10 cellular contexts compared by ENCODE assay signal in genomic region chr19:19261350-19262189, GRCh38. TPM values are rescaled to one million over a fixed set of nuclear protein-coding genes. Genes with fewer than 3 reads are reported as not detected.
DNase-seq lines count a peak whose midpoint lies in the region; ATAC-seq and TF ChIP-seq lines count a peak whose summit lies in the region.
"Had no signal": no experiment of that assay in that cellular context is flagged by ENCODE, and none has a peak within 500 bp of the region (broad histone marks: within the 10 kb centered on the region; RNA-seq: fewer than 3 reads in every experiment).

No MANE protein-coding gene starts in this region.

- TF ChIP-seq CTCF in brain (conservative IDR thresholded peaks at IDR 0.05), result no peak

- peak overlapping the region; percentile 70 to 84 (median 79) for H3K4me3 Mint-ChIP-seq in brain
- peak overlapping the region; percentile 53 to 81 (median 70) for H3K4me3 Mint-ChIP-seq in naive B cell

- H3K36me3 Mint-ChIP-seq in brain, result no peaks in the 10 kb centered on the region
- H3K36me3 Mint-ChIP-seq in naive B cell, result peaks cover 0 to 8% of the 10 kb centered on the region in 2 donors

- peak overlapping the region in 9 of 10 experiments; percentile 32 to 63 (median 47); a peak in 15 of 20 replicates for H3K4me3 ChIP-seq in BLaER1 treated with 17β-estradiol and CSF1 and Interleukin-3, amounts not matched to agents 10 nM and 100 nM

- peaks cover 20 to 48% (median 41%) of the 10 kb centered on the region in 11 experiments for H3K27me3 ChIP-seq in BLaER1 treated with 17β-estradiol and CSF1 and Interleukin-3, amounts not matched to agents 10 nM and 100 nM

- H4K20me1 ChIP-seq in BLaER1 treated with 17β-estradiol and CSF1 and Interleukin-3, amounts not matched to agents 10 nM and 100 nM, result no peaks in the 10 kb centered on the region

- H3K9me3 Mint-ChIP-seq in brain (peaks cover 0 to 4% (median 3%) of the 10 kb centered on the region in 5 experiments), naive B cell (peaks cover 3 to 9% (median 5%) of the 10 kb centered on the region in 7 donors)

- H3K4me2 ChIP-seq in BLaER1 treated with 17β-estradiol and CSF1 and Interleukin-3, amounts not matched to agents 10 nM and 100 nM, result peak overlapping the region; percentile 66 to 97 (median 89)

- DNase-seq in KG1 (lab: John Stamatoyannopoulos, UW) (peak; percentile 10), naive B cell (peak; percentile 46), NCI-H526 (lab: John Stamatoyannopoulos, UW) (no peak)
- DNase-seq in activated CD8-positive, alpha-beta memory T cell treated with anti-CD3 and anti-CD28 coated beads, Interleukin-2, amount 50 U/mL, for 48 hours, result no peak
- DNase-seq: hippocampal formation had no signal

- H3K27me3 Mint-ChIP-seq in brain (peaks cover 36% of the 10 kb centered on the region), naive B cell (peaks cover 32 to 66% (median 48%) of the 10 kb centered on the region in 3 donors)

- peaks cover 0 to 21% (median 14%) of the 10 kb centered on the region in 11 experiments; a peak in 19 of 22 replicates for H3K9me3 ChIP-seq in BLaER1 treated with 17β-estradiol and CSF1 and Interleukin-3, amounts not matched to agents 10 nM and 100 nM (replicated peaks in 1 of 11)

- no peaks in the 10 kb centered on the region for H3K36me3 ChIP-seq in BLaER1 treated with 17β-estradiol and CSF1 and Interleukin-3, amounts not matched to agents 10 nM and 100 nM

- peak overlapping the region; percentile 56 to 87 (median 72); a peak in 21 of 22 replicates for H3K27ac ChIP-seq in BLaER1 treated with 17β-estradiol and CSF1 and Interleukin-3, amounts not matched to agents 10 nM and 100 nM

- ATAC-seq in naive B cell (ENCODE audit: low read depth in 2 of 2), result peak; percentile 79 to 81
- no peak for ATAC-seq in GM19035 (IDR thresholded peaks at IDR 0.05; ENCODE audit: unreplicated experiment)
- no peak for ATAC-seq in HG02970 (IDR thresholded peaks at IDR 0.05; ENCODE audit: low FRiP score, unreplicated experiment)
- ATAC-seq: HepG2 had no signal

- H3K4me1 ChIP-seq in BLaER1 treated with 17β-estradiol and CSF1 and Interleukin-3, amounts not matched to agents 10 nM and 100 nM, result peaks cover 0 to 30% (median 18%) of the 10 kb centered on the region in 10 experiments; a peak in 19 of 20 replicates

- H3K4me1 Mint-ChIP-seq in brain (peaks cover 22% of the 10 kb centered on the region), naive B cell (peaks cover 9 to 21% (median 15%) of the 10 kb centered on the region in 3 donors)

- H3K9ac ChIP-seq in BLaER1 treated with 17β-estradiol and CSF1 and Interleukin-3, amounts not matched to agents 10 nM and 100 nM, result peak overlapping the region; percentile 62 to 78 (median 72); a peak in 21 of 22 replicates

- H3K27ac Mint-ChIP-seq in brain (peak overlapping the region in 3 of 5 experiments; percentile 24 to 87 (median 70)), naive B cell (peak overlapping the region in 3 of 6 donors; percentile 10 to 33 (median 13))

RNA-seq across cellular contexts. Expression of gene TM6SF2, which starts 11.5 kb away (rescaled TPM):
- 0.51 TPM for polyA plus RNA-seq in brain (ENCODE audit: insufficient read depth, low read depth, low replicate concordance)
- polyA plus RNA-seq in naive B cell (ENCODE audit: low read depth in 6 of 6), result not detected

RNA-seq across cellular contexts. Expression of gene NCAN, which starts 49.8 kb away (rescaled TPM):
- polyA plus RNA-seq in brain (ENCODE audit: insufficient read depth, low read depth, low replicate concordance) (37.8 TPM), naive B cell (ENCODE audit: low read depth in 6 of 6) (not detected)
- polyA plus RNA-seq: HepG2 had no signal

RNA-seq across cellular contexts. Expression of gene NR2C2AP, which starts 58.4 kb away (rescaled TPM):
- polyA plus RNA-seq in brain (ENCODE audit: insufficient read depth, low read depth, low replicate concordance) (25.0 TPM), naive B cell (ENCODE audit: low read depth in 6 of 6) (10 to 100 TPM; 25.6 to 38.4 (median 31.4) TPM)

RNA-seq across cellular contexts. Expression of gene SUGP1, which starts 58.7 kb away (rescaled TPM):
- polyA plus RNA-seq in brain (ENCODE audit: insufficient read depth, low read depth, low replicate concordance), result 52.3 TPM
- polyA plus RNA-seq in naive B cell (ENCODE audit: low read depth in 6 of 6), result 10 to 100 TPM; 22.8 to 45.7 (median 26.5) TPM

RNA-seq across cellular contexts. Expression of gene MAU2, which starts 59.1 kb away (rescaled TPM):
- polyA plus RNA-seq in brain (ENCODE audit: insufficient read depth, low read depth, low replicate concordance) (26.9 TPM), naive B cell (ENCODE audit: low read depth in 6 of 6) (10 to 100 TPM; 17.6 to 39.9 (median 24.2) TPM)

Comparison
In these comparisons a context has a peak if more than half of its experiments do, and no peak if none do; other contexts are left out.
1. DNase-seq: peak in KG1 (single experiment) and naive B cell (single experiment); none in activated CD8-positive, alpha-beta memory T cell treated with anti-CD3 and anti-CD28 coated beads, Interleukin-2, amount 50 U/mL, for 48 hours (single experiment) and NCI-H526 (0 of 2).
2. ATAC-seq: peak in naive B cell (2 of 2); none in GM19035 (single experiment) and HG02970 (single experiment).
3. RNA of gene NCAN, which starts 49.8 kb away (polyA plus RNA-seq): 37.8 TPM in brain (single experiment); not detected in naive B cell; every median in the first group is over 10 times any median in the second.